ENCODE assay signal across 1 cellular context in genomic region chr1:155277896-155278688, GRCh38.
TF ChIP-seq lines count a peak whose summit lies in the region.

No MANE protein-coding gene starts in this region.

TF ChIP-seq in SK-N-SH, 30 proteins besides CTCF, POLR2A, EP300 and RAD21 (continued from another document):
- TF ChIP-seq REST (IDR thresholded peaks at IDR 0.05; ENCODE audit: low read depth, low read length) (peak; percentile 96), JUND (IDR thresholded peaks at IDR 0.05) (no peak), RXRA (IDR thresholded peaks at IDR 0.05; ENCODE audit: borderline replicate concordance, low read depth) (no peak), CHD2 (IDR thresholded peaks at IDR 0.05; ENCODE audit: low read length, partially characterized antibody) (peak; percentile 22), ZBTB33 (IDR thresholded peaks at IDR 0.05; ENCODE audit: borderline replicate concordance, low read depth) (no peak), MXI1 (IDR thresholded peaks at IDR 0.05; ENCODE audit: low read depth, low read length) (peak; percentile 54), POLR2AphosphoS5 (IDR thresholded peaks at IDR 0.05; ENCODE audit: low read depth, low read length) (no peak), SIN3A (IDR thresholded peaks at IDR 0.05; ENCODE audit: borderline replicate concordance, low read depth, low read length) (0 out of 2 replicates have a peak, but pooled peaks have one; percentile 45), MEF2A (IDR thresholded peaks at IDR 0.05; ENCODE audit: borderline replicate concordance, low read depth) (no peak), FOXM1 (IDR thresholded peaks at IDR 0.05; ENCODE audit: low read depth) (no peak), NFIC (IDR thresholded peaks at IDR 0.05; ENCODE audit: borderline replicate concordance) (no peak), TEAD4 (IDR thresholded peaks at IDR 0.05; ENCODE audit: borderline replicate concordance, insufficient read depth) (no peak)
